1 cellular context compared by ENCODE assay signal in genomic region chr21:43767980-43768867, GRCh38.
A peak's percentile ranks its signal among the peaks of the same experiment; 100 is the strongest.
TF ChIP-seq lines count a peak whose summit lies in the region.

No MANE protein-coding gene starts in this region.

TF ChIP-seq in HEK293, 187 proteins besides CTCF, POLR2A, EP300 and RAD21 (continued from another document):
- no peak for TF ChIP-seq HOXA7 (CRISPR knock-in tag; IDR thresholded peaks at IDR 0.05; ENCODE audit: borderline replicate concordance)
- no peak for TF ChIP-seq ZNF157 (tag by site-specific recombination; IDR thresholded peaks at IDR 0.05)
- TF ChIP-seq ZNF76 (tag by site-specific recombination; IDR thresholded peaks at IDR 0.05; ENCODE audit: borderline replicate concordance, low read depth), result peak; percentile 50; the same call in 1 of the 2 replicates
- TF ChIP-seq ZNF133 (tag by site-specific recombination; IDR thresholded peaks at IDR 0.05), result no peak
- TF ChIP-seq, protein P1, sequence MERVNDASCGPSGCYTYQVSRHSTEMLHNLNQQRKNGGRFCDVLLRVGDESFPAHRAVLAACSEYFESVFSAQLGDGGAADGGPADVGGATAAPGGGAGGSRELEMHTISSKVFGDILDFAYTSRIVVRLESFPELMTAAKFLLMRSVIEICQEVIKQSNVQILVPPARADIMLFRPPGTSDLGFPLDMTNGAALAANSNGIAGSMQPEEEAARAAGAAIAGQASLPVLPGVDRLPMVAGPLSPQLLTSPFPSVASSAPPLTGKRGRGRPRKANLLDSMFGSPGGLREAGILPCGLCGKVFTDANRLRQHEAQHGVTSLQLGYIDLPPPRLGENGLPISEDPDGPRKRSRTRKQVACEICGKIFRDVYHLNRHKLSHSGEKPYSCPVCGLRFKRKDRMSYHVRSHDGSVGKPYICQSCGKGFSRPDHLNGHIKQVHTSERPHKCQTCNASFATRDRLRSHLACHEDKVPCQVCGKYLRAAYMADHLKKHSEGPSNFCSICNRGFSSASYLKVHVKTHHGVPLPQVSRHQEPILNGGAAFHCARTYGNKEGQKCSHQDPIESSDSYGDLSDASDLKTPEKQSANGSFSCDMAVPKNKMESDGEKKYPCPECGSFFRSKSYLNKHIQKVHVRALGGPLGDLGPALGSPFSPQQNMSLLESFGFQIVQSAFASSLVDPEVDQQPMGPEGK (tag by site-specific recombination; IDR thresholded peaks at IDR 0.05), result peak; percentile 10; the same call in 1 of the 2 replicates
- peak; percentile 39; the same call in 1 of the 2 replicates for TF ChIP-seq ZBTB20 (tag by site-specific recombination; IDR thresholded peaks at IDR 0.05)
- TF ChIP-seq ZNF660 (tag by site-specific recombination; IDR thresholded peaks at IDR 0.05), result no peak
- no peak for TF ChIP-seq ZNF239 (tag by site-specific recombination; IDR thresholded peaks at IDR 0.05)
- TF ChIP-seq ZNF555 (tag by site-specific recombination; conservative IDR thresholded peaks at IDR 0.05), result no peak
- TF ChIP-seq ZNF248 (tag by site-specific recombination; IDR thresholded peaks at IDR 0.05), result no peak
- no peak for TF ChIP-seq ZNF701 (tag by site-specific recombination; IDR thresholded peaks at IDR 0.05)
- no peak for TF ChIP-seq ZNF175 (tag by site-specific recombination; IDR thresholded peaks at IDR 0.05)
